Comparison of ENCODE assay signal across 18 cellular contexts in the genomic region with DNA sequence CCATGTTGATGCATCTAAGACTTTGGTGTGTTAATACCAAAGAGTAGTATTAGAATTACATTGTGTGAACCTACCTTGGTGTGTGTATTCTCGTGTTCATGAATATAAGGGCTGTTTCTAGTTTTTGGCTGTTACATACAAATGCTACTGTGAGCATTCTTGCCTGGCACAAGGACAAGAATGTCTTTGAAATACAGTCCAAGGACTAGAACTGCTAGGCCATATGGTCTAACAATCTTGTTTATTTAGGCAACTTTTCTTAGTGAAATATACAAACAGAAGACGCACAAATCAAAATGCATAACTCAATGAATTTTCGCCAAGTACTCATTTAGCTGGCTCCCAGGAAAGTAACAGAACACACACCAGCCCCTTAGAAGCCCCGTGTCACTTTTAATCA.
"Had no signal": no experiment of that assay in that cellular context is flagged by ENCODE, and none has a peak within 500 bp of the region (broad histone marks: within the 10 kb centered on the region; RNA-seq: fewer than 3 reads in every experiment).

No MANE protein-coding gene starts in this region.

- ATAC-seq: foreskin keratinocyte, psoas muscle, sciatic nerve had no signal

- H3K27ac ChIP-seq: foreskin keratinocyte, psoas muscle, suprapubic skin had no signal

- DNase-seq: activated CD4-positive, alpha-beta T cell treated with anti-CD3 and anti-CD28 coated beads, Interleukin-2, amount 10 ng/mL, durations not matched to agents 24 days and 14 days; activated CD4-positive, CD25-positive, alpha-beta regulatory T cell; activated CD8-positive, alpha-beta memory T cell treated with anti-CD3 and anti-CD28 coated beads, Interleukin-2, amount 50 U/mL, for 48 hours; activated gamma-delta T cell treated with Interleukin-2 at 50 U/mL for 16 hours; amniotic stem cell; dermis blood vessel endothelial cell; foreskin keratinocyte; glutamatergic neuron; hypothalamus; nephron progenitor cell; psoas muscle had no signal

- H3K4me3 ChIP-seq: psoas muscle, suprapubic skin had no signal

- H3K4me3 Mint-ChIP-seq: activated CD4-positive, alpha-beta T cell treated with anti-CD3 and anti-CD28 coated beads, Interleukin-2, amount 10 ng/mL, durations not matched to agents 24 days and 14 days; activated naive CD8-positive, alpha-beta T cell; brain; central memory CD8-positive, alpha-beta T cell; nephron progenitor cell; stimulated activated naive CD8-positive, alpha-beta T cell treated with anti-CD3 and anti-CD28 coated beads, Interleukin-15, Interleukin-2, amounts not matched to agents 100 ng/mL and 50 ng/mL, for 24 hours; type B pancreatic cell had no signal

- H3K27me3 Mint-ChIP-seq: activated CD4-positive, alpha-beta T cell treated with anti-CD3 and anti-CD28 coated beads, Interleukin-2, amount 10 ng/mL, durations not matched to agents 24 days and 14 days; activated naive CD8-positive, alpha-beta T cell; brain; central memory CD8-positive, alpha-beta T cell; stimulated activated naive CD8-positive, alpha-beta T cell treated with anti-CD3 and anti-CD28 coated beads, Interleukin-15, Interleukin-2, amounts not matched to agents 100 ng/mL and 50 ng/mL, for 24 hours; type B pancreatic cell had no signal

- H3K4me1 ChIP-seq: foreskin keratinocyte, psoas muscle had no signal

- H3K4me1 Mint-ChIP-seq: activated CD4-positive, alpha-beta T cell treated with anti-CD3 and anti-CD28 coated beads, Interleukin-2, amount 10 ng/mL, durations not matched to agents 24 days and 14 days; central memory CD8-positive, alpha-beta T cell had no signal

- H3K27ac Mint-ChIP-seq: activated CD4-positive, alpha-beta T cell treated with anti-CD3 and anti-CD28 coated beads, Interleukin-2, amount 10 ng/mL, durations not matched to agents 24 days and 14 days; activated naive CD8-positive, alpha-beta T cell; brain; nephron progenitor cell; stimulated activated naive CD8-positive, alpha-beta T cell treated with anti-CD3 and anti-CD28 coated beads, Interleukin-15, Interleukin-2, amounts not matched to agents 100 ng/mL and 50 ng/mL, for 24 hours; type B pancreatic cell had no signal

- H3K27me3 ChIP-seq: foreskin keratinocyte, suprapubic skin had no signal

- H3K9me3 Mint-ChIP-seq: activated CD4-positive, alpha-beta T cell treated with anti-CD3 and anti-CD28 coated beads, Interleukin-2, amount 10 ng/mL, durations not matched to agents 24 days and 14 days; brain; central memory CD8-positive, alpha-beta T cell; stimulated activated naive CD8-positive, alpha-beta T cell treated with anti-CD3 and anti-CD28 coated beads, Interleukin-15, Interleukin-2, amounts not matched to agents 100 ng/mL and 50 ng/mL, for 24 hours had no signal

- H3K9me3 ChIP-seq: psoas muscle, suprapubic skin had no signal
